ENCODE assay signal across 8 cellular contexts in genomic region chr20:17968366-17969275, GRCh38. TPM values are rescaled to one million over a fixed set of nuclear protein-coding genes. Genes with fewer than 3 reads are reported as not detected.
A peak's percentile ranks its signal among the peaks of the same experiment; 100 is the strongest.
DNase-seq lines count a peak whose midpoint lies in the region; ATAC-seq and TF ChIP-seq lines count a peak whose summit lies in the region.

MGME1 (plus strand) TSS chr20:17969018; CDS start chr20:17969860, 842 bp downstream.
SNX5 (minus strand) TSS chr20:17968794; CDS start chr20:17968425, 369 bp downstream.

- peak within 1 kb of the TSS; percentile 98 for H3K27ac Mint-ChIP-seq in T-helper 1 cell treated with Interleukin-12 subunit alpha and Interleukin-12 subunit beta and Interleukin-4 antibody, amounts not matched to agents 30 μg/mL and 1 μg/mL, for 36 hours

- ATAC-seq in HG02884 (IDR thresholded peaks at IDR 0.05; ENCODE audit: unreplicated experiment) (peak; percentile 62), left cardiac atrium (peak; percentile 97 to 98), upper lobe of right lung (peak; percentile 96)

- peak; percentile 97 for DNase-seq in GM13977 (ENCODE audit: low spot score)
- DNase-seq in NCI-H1694 (lab: John Stamatoyannopoulos, UW): peak; percentile 94
- DNase-seq in amniotic stem cell (lab: John Stamatoyannopoulos, UW): peak; percentile 98
- peak; percentile 100 for DNase-seq in left cardiac atrium
- peak; percentile 100 for DNase-seq in posterior vena cava (ENCODE audit: low spot score)
- DNase-seq in upper lobe of right lung: peak; percentile 100

- H3K27me3 ChIP-seq in upper lobe of right lung: no peaks in the 10 kb centered on the region

- no peaks in the 10 kb centered on the region for H3K27me3 Mint-ChIP-seq in T-helper 1 cell treated with Interleukin-12 subunit alpha and Interleukin-12 subunit beta and Interleukin-4 antibody, amounts not matched to agents 30 μg/mL and 1 μg/mL, for 36 hours (ENCODE audit: low read depth)

- no peak for TF ChIP-seq CTCF in GM13977 (IDR thresholded peaks at IDR 0.05; ENCODE audit: extremely low read depth, insufficient read depth, missing control alignments)
- TF ChIP-seq CTCF in upper lobe of right lung (IDR thresholded peaks at IDR 0.05): no peak

- intact Hi-C loops in left cardiac atrium (cut with DNase I) (no loop called here), posterior vena cava (cut with DNase I) (no loop called here), upper lobe of right lung (cut with DNase I) (no loop called here)

- H3K4me3 Mint-ChIP-seq in T-helper 1 cell treated with Interleukin-12 subunit alpha and Interleukin-12 subunit beta and Interleukin-4 antibody, amounts not matched to agents 30 μg/mL and 1 μg/mL, for 36 hours: peak within 1 kb of the TSS; percentile 98

- in situ Hi-C loops in GM13977 (cut with MboI; ENCODE audit: low pct_unique_long_range_greater_than_20kb, low sequenced_read_pairs, unreplicated experiment): no loop called here

- H3K9me3 ChIP-seq in upper lobe of right lung: no peaks in the 10 kb centered on the region

- peaks cover 62% of the 10 kb centered on the region for H3K36me3 Mint-ChIP-seq in T-helper 1 cell treated with Interleukin-12 subunit alpha and Interleukin-12 subunit beta and Interleukin-4 antibody, amounts not matched to agents 30 μg/mL and 1 μg/mL, for 36 hours (ENCODE audit: low read depth)

- H3K4me3 ChIP-seq in upper lobe of right lung: peak within 1 kb of the TSS; percentile 96

- peaks cover 69% of the 10 kb centered on the region for H3K4me1 ChIP-seq in upper lobe of right lung

- H3K9me3 Mint-ChIP-seq in T-helper 1 cell treated with Interleukin-12 subunit alpha and Interleukin-12 subunit beta and Interleukin-4 antibody, amounts not matched to agents 30 μg/mL and 1 μg/mL, for 36 hours: no peaks in the 10 kb centered on the region

- no peaks in the 10 kb centered on the region for H3K36me3 ChIP-seq in upper lobe of right lung

- peaks cover 57% of the 10 kb centered on the region for H3K4me1 Mint-ChIP-seq in T-helper 1 cell treated with Interleukin-12 subunit alpha and Interleukin-12 subunit beta and Interleukin-4 antibody, amounts not matched to agents 30 μg/mL and 1 μg/mL, for 36 hours (ENCODE audit: low read depth)

- H3K27ac ChIP-seq in upper lobe of right lung: peak within 1 kb of the TSS; percentile 99

RNA-seq across cellular contexts. Expression of gene MGME1, which starts in this region (rescaled TPM):
- total RNA-seq in left cardiac atrium (10 to 100 TPM in 1 of 2 donors, 1 to 10 TPM in 1; 9.0 to 11.1 TPM), posterior vena cava (1 to 10 TPM; 7.5 to 9.0 TPM), upper lobe of right lung (10.2 TPM)

RNA-seq across cellular contexts. Expression of gene SNX5, which starts in this region (rescaled TPM):
- total RNA-seq in left cardiac atrium: 10 to 100 TPM; 46.7 to 48.2 TPM
- total RNA-seq in posterior vena cava: 10 to 100 TPM; 44.4 to 44.7 TPM
- 86.6 TPM for total RNA-seq in upper lobe of right lung

Comparison
In these comparisons a context has a peak if more than half of its experiments do, and no peak if none do; other contexts are left out.
1. Peak in every context shown above with its lines: DNase-seq, ATAC-seq, H3K4me3 ChIP-seq and H3K27ac ChIP-seq.